Comparison of ENCODE assay signal across 9 cellular contexts in genomic region chr1:85576256-85576641, GRCh38. TPM values are rescaled to one million over a fixed set of nuclear protein-coding genes. Genes with fewer than 3 reads are reported as not detected.
DNase-seq lines count a peak whose midpoint lies in the region; TF ChIP-seq lines count a peak whose summit lies in the region.
"Had no signal": no experiment of that assay in that cellular context is flagged by ENCODE, and none has a peak within 500 bp of the region (broad histone marks: within the 10 kb centered on the region; RNA-seq: fewer than 3 reads in every experiment).

No MANE protein-coding gene starts in this region.

- no peak for TF ChIP-seq CTCF in adrenal gland (IDR thresholded peaks at IDR 0.05)

- TF ChIP-seq POLR2A in adrenal gland (IDR thresholded peaks at IDR 0.05) = no peak

- WGBS in adrenal gland, 4 donors = 2 to 3% (median 3%) methylated on average over 16 of the region's 16 CpGs

- DNase-seq in NCI-H82 (lab: John Stamatoyannopoulos, UW) (peak; percentile 53), NCI-H82 treated with DMSO at 0.1 percent for 48 hours (lab: John Stamatoyannopoulos, UW; ENCODE audit: unreplicated experiment) (no peak), adrenal gland (peak in 4 of 7 donors; percentile 47 to 76 (median 62)), COLO829 (ENCODE audit: low spot score) (no peak), NCI-H187 treated with DMSO at 0.1 percent for 48 hours (lab: John Stamatoyannopoulos, UW) (no peak)
- DNase-seq in activated CD4-positive, alpha-beta T cell treated with anti-CD3 and anti-CD28 coated beads, Interleukin-2, amount 50 U/mL, for 1 hour = no peak

- H3K27me3 ChIP-seq in adrenal gland (no peaks in the 10 kb centered on the region), layer of hippocampus (ENCODE audit: control insufficient read depth, insufficient read depth, low read length) (peaks cover 2% of the 10 kb centered on the region)

- H3K4me3 ChIP-seq in adrenal gland = peak overlapping the region; percentile 36 to 92 (median 67)

- H3K4me1 ChIP-seq in adrenal gland (replicated peaks in 1 of 2) = peaks cover 7 to 12% of the 10 kb centered on the region in 2 donors

- intact Hi-C loops in adrenal gland (cut with DNase I) = loop anchor here in 1 of 2 donors (10.0 kb wide), 1 partner anchor 271 kb away; no protein-coding TSS in a partner anchor

- H3K27ac ChIP-seq in adrenal gland (peak overlapping the region in 4 of 5 donors; percentile 82 to 98 (median 86)), layer of hippocampus (ENCODE audit: low read depth, low read length) (peak overlapping the region; percentile 54), temporal lobe (ENCODE audit: low read depth, low read length) (peak overlapping the region; percentile 76)

- H3K9me3 ChIP-seq in adrenal gland (replicated peaks in 1 of 3) = no peaks in the 10 kb centered on the region

- no peaks in the 10 kb centered on the region for H3K36me3 ChIP-seq in adrenal gland (replicated peaks in 1 of 2)

RNA-seq across cellular contexts. Expression of gene CCN1, which starts 4.3 kb away (rescaled TPM):
- 100 to 1,000 TPM in 2 of 8 donors, 10 to 100 TPM in 6; 17.1 to 152 (median 43.6) TPM for total RNA-seq in adrenal gland
- 100 to 1,000 TPM in 1 of 3 donors, 10 to 100 TPM in 2; 64.6 to 125 (median 90.4) TPM for polyA plus RNA-seq in adrenal gland
- 11.1 TPM for total RNA-seq in temporal lobe
- total RNA-seq: mononuclear cell had no signal

Comparison
In these comparisons a context has a peak if more than half of its experiments do, and no peak if none do; other contexts are left out.
1. DNase-seq: peak in NCI-H82 (single experiment) and adrenal gland (4 of 7); none in NCI-H82 treated with DMSO at 0.1 percent for 48 hours (single experiment), COLO829 (single experiment), NCI-H187 treated with DMSO at 0.1 percent for 48 hours (single experiment) and activated CD4-positive, alpha-beta T cell treated with anti-CD3 and anti-CD28 coated beads, Interleukin-2, amount 50 U/mL, for 1 hour (single experiment).
2. Peak in every context shown above with its lines, with median percentiles within 50 percentile points of each other: H3K27ac ChIP-seq.